Comparison of ENCODE assay signal across 12 cellular contexts in genomic region chrX:39808471-39808917, GRCh38.
DNase-seq lines count a peak whose midpoint lies in the region; ATAC-seq and TF ChIP-seq lines count a peak whose summit lies in the region.
"Had no signal": no experiment of that assay in that cellular context is flagged by ENCODE, and none has a peak within 500 bp of the region (broad histone marks: within the 10 kb centered on the region; RNA-seq: fewer than 3 reads in every experiment).

No MANE protein-coding gene starts in this region.

- H3K27me3 Mint-ChIP-seq in endodermal cell (ENCODE audit: insufficient read depth), result peaks cover 11% of the 10 kb centered on the region
- H3K27me3 Mint-ChIP-seq in activated T-helper 1 cell treated with anti-CD3 and anti-CD28 coated beads, Interleukin-12 subunit alpha, Interleukin-12 subunit beta, Interleukin-2, Interleukin-4 antibody, amounts not matched to agents 30 ng/mL and 10 ng/mL and 1 ng/mL, durations not matched to agents 14 hours and 24 hours and 36 hours (ENCODE audit: insufficient read depth), result no peaks in the 10 kb centered on the region
- peaks cover 3% of the 10 kb centered on the region for H3K27me3 Mint-ChIP-seq in activated CD4-positive, alpha-beta memory T cell treated with anti-CD3 and anti-CD28 coated beads, Interleukin-2, amount 10 ng/mL, durations not matched to agents 7 days and 5 days

- no peaks in the 10 kb centered on the region for H3K27me3 ChIP-seq in endodermal cell (ENCODE audit: control insufficient read depth, insufficient read depth, low read length, poor library complexity, severe bottlenecking)

- no peak for ATAC-seq in omental fat pad (ENCODE audit: low FRiP score)

- intact Hi-C loops in activated T-helper 1 cell treated with anti-CD3 and anti-CD28 coated beads, Interleukin-12 subunit alpha, Interleukin-12 subunit beta, Interleukin-2, Interleukin-4 antibody, amounts not matched to agents 30 ng/mL and 10 ng/mL and 1 ng/mL, durations not matched to agents 14 hours and 24 hours and 36 hours (cut with micrococcal nuclease), result no loop called here

- no peaks in the 10 kb centered on the region for H3K36me3 Mint-ChIP-seq in endodermal cell (ENCODE audit: low read depth)
- no peaks in the 10 kb centered on the region for H3K36me3 Mint-ChIP-seq in activated T-helper 1 cell treated with anti-CD3 and anti-CD28 coated beads, Interleukin-12 subunit alpha, Interleukin-12 subunit beta, Interleukin-2, Interleukin-4 antibody, amounts not matched to agents 30 ng/mL and 10 ng/mL and 1 ng/mL, durations not matched to agents 14 hours and 24 hours and 36 hours (ENCODE audit: low read depth)
- H3K36me3 Mint-ChIP-seq in activated CD4-positive, alpha-beta memory T cell treated with anti-CD3 and anti-CD28 coated beads, Interleukin-2, amount 10 ng/mL, durations not matched to agents 7 days and 5 days (ENCODE audit: low read depth), result no peaks in the 10 kb centered on the region
- H3K36me3 Mint-ChIP-seq: activated naive CD4-positive, alpha-beta T cell treated with anti-CD3 and anti-CD28 coated beads, Interleukin-2, amount 10 ng/mL, durations not matched to agents 7 days and 5 days had no signal

- POLR2A ChIA-PET in AG04449 (lab: Yijun Ruan, JAX), result interaction anchor here (1.5 kb wide), 1 partner anchor 49 kb away, joined by 5 read pairs; no protein-coding TSS in a partner anchor
- POLR2A ChIA-PET in activated CD4-positive, alpha-beta memory T cell treated with anti-CD3 and anti-CD28 coated beads, Interleukin-2, amount 10 ng/mL, durations not matched to agents 7 days and 5 days (lab: Charles Lee), result no interaction called here

- peaks cover 9% of the 10 kb centered on the region for H3K4me1 Mint-ChIP-seq in endodermal cell
- H3K4me1 Mint-ChIP-seq in activated T-helper 1 cell treated with anti-CD3 and anti-CD28 coated beads, Interleukin-12 subunit alpha, Interleukin-12 subunit beta, Interleukin-2, Interleukin-4 antibody, amounts not matched to agents 30 ng/mL and 10 ng/mL and 1 ng/mL, durations not matched to agents 14 hours and 24 hours and 36 hours (ENCODE audit: low read depth), result peaks cover 12% of the 10 kb centered on the region
- no peaks in the 10 kb centered on the region for H3K4me1 Mint-ChIP-seq in activated CD4-positive, alpha-beta memory T cell treated with anti-CD3 and anti-CD28 coated beads, Interleukin-2, amount 10 ng/mL, durations not matched to agents 7 days and 5 days
- H3K4me1 Mint-ChIP-seq: activated naive CD4-positive, alpha-beta T cell treated with anti-CD3 and anti-CD28 coated beads, Interleukin-2, amount 10 ng/mL, durations not matched to agents 7 days and 5 days had no signal

- no peaks in the 10 kb centered on the region for H3K9me3 ChIP-seq in endodermal cell (ENCODE audit: control insufficient read depth, low read length)
- H3K9me3 ChIP-seq: HAP-1 had no signal

- peak overlapping the region; percentile 49 for H3K27ac ChIP-seq in endodermal cell (ENCODE audit: low read depth, low read length)
- H3K27ac ChIP-seq: WERI-Rb-1 had no signal

- 80 to 85% methylated on average over 1 to 7 of the region's 7 CpGs for WGBS in endodermal cell (ENCODE audit: insufficient coverage in 1 of 2, insufficient read length in 1 of 2), 2 experiments

- no peaks in the 10 kb centered on the region for H3K36me3 ChIP-seq in endodermal cell (ENCODE audit: control insufficient read depth, insufficient read depth, low read length)
- H3K36me3 ChIP-seq: HAP-1, WERI-Rb-1 had no signal

- no peaks in the 10 kb centered on the region for H3K4me1 ChIP-seq in endodermal cell (ENCODE audit: control insufficient read depth, insufficient read depth, low read length)
- H3K4me1 ChIP-seq: HAP-1 had no signal

- H3K27ac Mint-ChIP-seq in endodermal cell, result no peak overlapping the region
- no peak overlapping the region for H3K27ac Mint-ChIP-seq in activated T-helper 1 cell treated with anti-CD3 and anti-CD28 coated beads, Interleukin-12 subunit alpha, Interleukin-12 subunit beta, Interleukin-2, Interleukin-4 antibody, amounts not matched to agents 30 ng/mL and 10 ng/mL and 1 ng/mL, durations not matched to agents 14 hours and 24 hours and 36 hours
- H3K27ac Mint-ChIP-seq in activated CD4-positive, alpha-beta memory T cell treated with anti-CD3 and anti-CD28 coated beads, Interleukin-2, amount 10 ng/mL, durations not matched to agents 7 days and 5 days, result no peak overlapping the region
- H3K27ac Mint-ChIP-seq: activated naive CD4-positive, alpha-beta T cell treated with anti-CD3 and anti-CD28 coated beads, Interleukin-2, amount 10 ng/mL, durations not matched to agents 7 days and 5 days had no signal

- no peak overlapping the region for H3K4me3 ChIP-seq in AG04449 (ENCODE audit: low read depth, low read length)
- no peak overlapping the region for H3K4me3 ChIP-seq in endodermal cell (ENCODE audit: low read length)
- H3K4me3 ChIP-seq: HAP-1 had no signal

- no peak overlapping the region for H3K9ac ChIP-seq in endodermal cell (ENCODE audit: extremely low read depth, low read length, poor library complexity, severe bottlenecking)

- H3K9me3 Mint-ChIP-seq in endodermal cell, result peaks cover 13% of the 10 kb centered on the region
- H3K9me3 Mint-ChIP-seq in activated T-helper 1 cell treated with anti-CD3 and anti-CD28 coated beads, Interleukin-12 subunit alpha, Interleukin-12 subunit beta, Interleukin-2, Interleukin-4 antibody, amounts not matched to agents 30 ng/mL and 10 ng/mL and 1 ng/mL, durations not matched to agents 14 hours and 24 hours and 36 hours, result no peaks in the 10 kb centered on the region
- no peaks in the 10 kb centered on the region for H3K9me3 Mint-ChIP-seq in activated CD4-positive, alpha-beta memory T cell treated with anti-CD3 and anti-CD28 coated beads, Interleukin-2, amount 10 ng/mL, durations not matched to agents 7 days and 5 days
- H3K9me3 Mint-ChIP-seq: activated naive CD4-positive, alpha-beta T cell treated with anti-CD3 and anti-CD28 coated beads, Interleukin-2, amount 10 ng/mL, durations not matched to agents 7 days and 5 days had no signal

- H3K4me3 Mint-ChIP-seq in endodermal cell, result no peak overlapping the region
- no peak overlapping the region for H3K4me3 Mint-ChIP-seq in activated T-helper 1 cell treated with anti-CD3 and anti-CD28 coated beads, Interleukin-12 subunit alpha, Interleukin-12 subunit beta, Interleukin-2, Interleukin-4 antibody, amounts not matched to agents 30 ng/mL and 10 ng/mL and 1 ng/mL, durations not matched to agents 14 hours and 24 hours and 36 hours
- H3K4me3 Mint-ChIP-seq in activated CD4-positive, alpha-beta memory T cell treated with anti-CD3 and anti-CD28 coated beads, Interleukin-2, amount 10 ng/mL, durations not matched to agents 7 days and 5 days, result no peak overlapping the region
- H3K4me3 Mint-ChIP-seq: activated naive CD4-positive, alpha-beta T cell treated with anti-CD3 and anti-CD28 coated beads, Interleukin-2, amount 10 ng/mL, durations not matched to agents 7 days and 5 days had no signal

- TF ChIP-seq CTCF in AG04449 (IDR thresholded peaks at IDR 0.05; ENCODE audit: insufficient read depth, low read length, missing control alignments), result no peak
- TF ChIP-seq CTCF in endodermal cell (conservative IDR thresholded peaks at IDR 0.05), result no peak
- no peak for TF ChIP-seq CTCF in omental fat pad (IDR thresholded peaks at IDR 0.05)

- DNase-seq in AG04449 (ENCODE audit: low read depth, low spot score) (peak; percentile 62), NCI-H226 (peak; percentile 22), endodermal cell (no peak), lung microvascular endothelial cell (ENCODE audit: low read depth in 2 of 2) (peak; percentile 65 to 76), omental fat pad (ENCODE audit: low spot score) (no peak), HuH-7.5 (ENCODE audit: low spot score) (no peak)
- no peak for DNase-seq in activated T-helper 1 cell treated with anti-CD3 and anti-CD28 coated beads, Interleukin-12 subunit alpha, Interleukin-12 subunit beta, Interleukin-2, Interleukin-4 antibody, amounts not matched to agents 30 ng/mL and 10 ng/mL and 1 ng/mL, durations not matched to agents 14 hours and 24 hours and 36 hours (ENCODE audit: low spot score)
- DNase-seq in activated CD4-positive, alpha-beta memory T cell treated with anti-CD3 and anti-CD28 coated beads, Interleukin-2, amount 10 ng/mL, durations not matched to agents 7 days and 5 days, result no peak
- DNase-seq: activated naive CD4-positive, alpha-beta T cell treated with anti-CD3 and anti-CD28 coated beads, Interleukin-2, amount 10 ng/mL, durations not matched to agents 7 days and 5 days; AML-193; WERI-Rb-1 had no signal

- CTCF ChIA-PET in AG04449 (lab: Yijun Ruan, JAX), result interaction anchor here (1.4 kb wide), 1 partner anchor 77 kb away, joined by 3 read pairs; no protein-coding TSS in a partner anchor
- CTCF ChIA-PET in activated CD4-positive, alpha-beta memory T cell treated with anti-CD3 and anti-CD28 coated beads, Interleukin-2, amount 10 ng/mL, durations not matched to agents 7 days and 5 days (lab: Charles Lee), result no interaction called here

Comparison
In these comparisons a context has a peak if more than half of its experiments do, and no peak if none do; other contexts are left out.
1. DNase-seq: peak in AG04449 (single experiment), NCI-H226 (single experiment) and lung microvascular endothelial cell (2 of 2); none in endodermal cell (single experiment), activated T-helper 1 cell treated with anti-CD3 and anti-CD28 coated beads, Interleukin-12 subunit alpha, Interleukin-12 subunit beta, Interleukin-2, Interleukin-4 antibody, amounts not matched to agents 30 ng/mL and 10 ng/mL and 1 ng/mL, durations not matched to agents 14 hours and 24 hours and 36 hours (single experiment), omental fat pad (single experiment), HuH-7.5 (single experiment) and activated CD4-positive, alpha-beta memory T cell treated with anti-CD3 and anti-CD28 coated beads, Interleukin-2, amount 10 ng/mL, durations not matched to agents 7 days and 5 days (single experiment).